ENCODE assay signal across 19 cellular contexts in genomic region chr16:46812781-46813555, GRCh38. TPM values are rescaled to one million over a fixed set of nuclear protein-coding genes. Genes with fewer than 3 reads are reported as not detected.
DNase-seq lines count a peak whose midpoint lies in the region; ATAC-seq lines count a peak whose summit lies in the region.
"Had no signal": no experiment of that assay in that cellular context is flagged by ENCODE, and none has a peak within 500 bp of the region (broad histone marks: within the 10 kb centered on the region; RNA-seq: fewer than 3 reads in every experiment).

No MANE protein-coding gene starts in this region.

- intact Hi-C loops in activated CD4-positive, alpha-beta memory T cell treated with anti-CD3 and anti-CD28 coated beads for 36 hours (cut with micrococcal nuclease), result loop anchor here (1.0 kb wide), 3 partner anchors 9 to 124 kb away; partner anchors contain the start of genes ORC6 and VPS35

- peak overlapping the region; percentile 57 for H3K4ac ChIP-seq in trophoblast cell (ENCODE audit: low read depth, low read length)

- H3K27ac Mint-ChIP-seq in activated CD4-positive, alpha-beta memory T cell treated with anti-CD3 and anti-CD28 coated beads for 36 hours, result peak overlapping the region; percentile 80
- H3K27ac Mint-ChIP-seq: IgD-negative memory B cell, progenitor cell of endocrine pancreas had no signal

- peaks cover 3% of the 10 kb centered on the region in 2 experiments for H3K4me1 ChIP-seq in trophoblast cell (ENCODE audit: control insufficient read depth in 1 of 2, insufficient read depth in 2 of 2, low read length in 2 of 2)
- H3K4me1 ChIP-seq: breast epithelium had no signal

- H3K9me3 Mint-ChIP-seq in activated T-cell treated with anti-CD3 and anti-CD28 coated beads, Interleukin-2, amount 50 U/mL, for 4 hours, result peaks cover 9% of the 10 kb centered on the region
- H3K9me3 Mint-ChIP-seq in activated CD4-positive, alpha-beta memory T cell treated with anti-CD3 and anti-CD28 coated beads for 36 hours, result peaks cover 20% of the 10 kb centered on the region
- H3K9me3 Mint-ChIP-seq: effector memory CD8-positive, alpha-beta T cell had no signal

- no CpG with 5 or more reads among the region's 6 CpGs for WGBS in trophoblast cell (ENCODE audit: extremely low coverage, insufficient coverage, insufficient read length)

- H3K27me3 Mint-ChIP-seq in activated T-cell treated with anti-CD3 and anti-CD28 coated beads, Interleukin-2, amount 50 U/mL, for 4 hours (ENCODE audit: low read depth), result no peaks in the 10 kb centered on the region
- no peaks in the 10 kb centered on the region for H3K27me3 Mint-ChIP-seq in activated CD4-positive, alpha-beta memory T cell treated with anti-CD3 and anti-CD28 coated beads for 36 hours
- H3K27me3 Mint-ChIP-seq: effector memory CD8-positive, alpha-beta T cell; IgD-negative memory B cell; progenitor cell of endocrine pancreas had no signal

- H3K4me3 Mint-ChIP-seq in activated T-cell treated with anti-CD3 and anti-CD28 coated beads, Interleukin-2, amount 50 U/mL, for 4 hours, result peak overlapping the region; percentile 2
- peak overlapping the region; percentile 12 for H3K4me3 Mint-ChIP-seq in activated CD4-positive, alpha-beta memory T cell treated with anti-CD3 and anti-CD28 coated beads for 36 hours
- H3K4me3 Mint-ChIP-seq: effector memory CD8-positive, alpha-beta T cell had no signal

- H3K4me1 Mint-ChIP-seq in activated T-cell treated with anti-CD3 and anti-CD28 coated beads, Interleukin-2, amount 50 U/mL, for 4 hours (ENCODE audit: low read depth), result peaks cover 54% of the 10 kb centered on the region
- H3K4me1 Mint-ChIP-seq in activated CD4-positive, alpha-beta memory T cell treated with anti-CD3 and anti-CD28 coated beads for 36 hours (ENCODE audit: low read depth), result peaks cover 53% of the 10 kb centered on the region

- H4K91ac ChIP-seq in trophoblast cell (ENCODE audit: low read depth, low read length), result no peak overlapping the region

- peaks cover 2 to 4% of the 10 kb centered on the region in 2 experiments for H3K36me3 ChIP-seq in trophoblast cell (ENCODE audit: control insufficient read depth in 1 of 2, insufficient read depth in 2 of 2, low read length in 2 of 2)
- H3K36me3 ChIP-seq: breast epithelium had no signal

- no peak overlapping the region for H3K27ac ChIP-seq in trophoblast cell (ENCODE audit: low read depth, low read length)
- H3K27ac ChIP-seq: breast epithelium, spleen had no signal

- no peak overlapping the region for H3K23ac ChIP-seq in trophoblast cell (ENCODE audit: low read length)

- no peak overlapping the region for H3K9ac ChIP-seq in trophoblast cell (ENCODE audit: low read length)

- H3K4me3 ChIP-seq in trophoblast cell (ENCODE audit: low read depth, low read length), result no peak overlapping the region
- H3K4me3 ChIP-seq: breast epithelium, spleen had no signal

- ATAC-seq in activated T-cell treated with anti-CD3 and anti-CD28 coated beads, Interleukin-2, amount 50 U/mL, for 4 hours, result peak; percentile 78 to 87
- ATAC-seq in GM21529 (IDR thresholded peaks at IDR 0.05; ENCODE audit: unreplicated experiment), result peak; percentile 46
- ATAC-seq: effector memory CD8-positive, alpha-beta T cell; left lobe of liver had no signal

- no peaks in the 10 kb centered on the region for H3K9me3 ChIP-seq in trophoblast cell (ENCODE audit: insufficient read depth, low read depth, low read length)
- H3K9me3 ChIP-seq: breast epithelium had no signal

- no peak for DNase-seq in activated T-cell treated with anti-CD3 and anti-CD28 coated beads, Interleukin-2, amount 50 U/mL, for 4 hours
- no peak for DNase-seq in activated T-cell treated with anti-CD3 and anti-CD28 coated beads, Interleukin-2, amount 50 U/mL, for 1 hour
- DNase-seq in activated CD4-positive, alpha-beta memory T cell treated with anti-CD3 and anti-CD28 coated beads for 36 hours, result peak; percentile 30
- DNase-seq in trophoblast cell (no peak), NCI-H1694 (lab: John Stamatoyannopoulos, UW) (no peak), cerebellum (ENCODE audit: low spot score) (no peak), NCI-H524 treated with DMSO at 0.1 percent for 48 hours (lab: John Stamatoyannopoulos, UW) (no peak)
- DNase-seq: activated CD4-positive, alpha-beta T cell treated with anti-CD3 and anti-CD28 coated beads for 48 hours; activated gamma-delta T cell; effector memory CD8-positive, alpha-beta T cell; NCI-H1092; NCI-H2171; SHP77; spleen had no signal

- H2BK120ac ChIP-seq in trophoblast cell (ENCODE audit: insufficient read depth, low read length, poor library complexity), result no peak overlapping the region

- H2BK12ac ChIP-seq in trophoblast cell (ENCODE audit: low read length), result no peak overlapping the region

- H3K79me2 ChIP-seq in trophoblast cell (ENCODE audit: control insufficient read depth, insufficient read depth, low read length, poor library complexity), result peaks cover 14% of the 10 kb centered on the region

- H4K12ac ChIP-seq in trophoblast cell (ENCODE audit: low read depth, low read length), result no peak overlapping the region

- H3K36me3 Mint-ChIP-seq in activated T-cell treated with anti-CD3 and anti-CD28 coated beads, Interleukin-2, amount 50 U/mL, for 4 hours (ENCODE audit: insufficient read depth), result peaks cover 32% of the 10 kb centered on the region
- peaks cover 28% of the 10 kb centered on the region for H3K36me3 Mint-ChIP-seq in activated CD4-positive, alpha-beta memory T cell treated with anti-CD3 and anti-CD28 coated beads for 36 hours

- CTCF ChIA-PET in activated CD4-positive, alpha-beta memory T cell treated with anti-CD3 and anti-CD28 coated beads for 36 hours (lab: Charles Lee), result interaction anchor here (1.1 to 2.4 kb wide), 3 partner anchors 9 to 13 kb away, joined by 6 to 8 read pairs (median 7); no protein-coding TSS in a partner anchor

- H2AFZ ChIP-seq in trophoblast cell (ENCODE audit: insufficient read depth, low read length, poor library complexity), result no peak overlapping the region

- no peak overlapping the region for H3K4me2 ChIP-seq in trophoblast cell (ENCODE audit: low read length)

- H3K27me3 ChIP-seq in trophoblast cell (ENCODE audit: insufficient read depth, low read length), result no peaks in the 10 kb centered on the region
- H3K27me3 ChIP-seq: breast epithelium, spleen had no signal

- H4K8ac ChIP-seq in trophoblast cell (ENCODE audit: low read depth, low read length), result no peak overlapping the region

- no peak overlapping the region for H3K18ac ChIP-seq in trophoblast cell (ENCODE audit: low read length)

- POLR2A ChIA-PET in activated CD4-positive, alpha-beta memory T cell treated with anti-CD3 and anti-CD28 coated beads for 36 hours (lab: Charles Lee), result interaction anchor here (1.2 kb wide), 1 partner anchor 9 kb away, joined by 6 read pairs; no protein-coding TSS in a partner anchor

- H2BK5ac ChIP-seq in trophoblast cell (ENCODE audit: low read depth, low read length, poor library complexity), result no peak overlapping the region

- H3K79me1 ChIP-seq in trophoblast cell (ENCODE audit: low read length), result no peaks in the 10 kb centered on the region

- H3K14ac ChIP-seq in trophoblast cell (ENCODE audit: low read length), result no peak overlapping the region

- no peak overlapping the region for H2AK5ac ChIP-seq in trophoblast cell (ENCODE audit: low read length)

RNA-seq across cellular contexts. Expression of gene C16orf87, which starts 18.0 kb away (rescaled TPM):
- 10 to 100 TPM; 19.5 to 24.8 (median 22.4) TPM for total RNA-seq in activated T-cell treated with anti-CD3 and anti-CD28 coated beads, Interleukin-2, amount 50 U/mL, for 4 hours
- total RNA-seq in activated CD4-positive, alpha-beta memory T cell treated with anti-CD3 and anti-CD28 coated beads for 36 hours, result 10 to 100 TPM; 18.1 to 18.2 TPM
- 30.3 and 33.4 TPM in 2 replicates for polyA plus RNA-seq in trophoblast cell (2013)
- total RNA-seq in cerebellum, result 16.8 TPM
